8 cellular contexts compared by ENCODE assay signal in genomic region chr4:89110986-89111832, GRCh38. TPM values are rescaled to one million over a fixed set of nuclear protein-coding genes. Genes with fewer than 3 reads are reported as not detected.
A peak's percentile ranks its signal among the peaks of the same experiment; 100 is the strongest.
DNase-seq lines count a peak whose midpoint lies in the region; ATAC-seq and TF ChIP-seq lines count a peak whose summit lies in the region.

TSS of gene TIGD2 (plus strand) at chr4:89111533. CDS start at chr4:89112975, 1,442 bp downstream.

- in situ Hi-C loops in IMR-90 (cut with MboI; ENCODE audit: low sequenced_read_pairs): loop anchor here (10.0 kb wide), 1 partner anchor 586 kb away; the partner anchor contains the start of gene PYURF

- peak within 1 kb of the TSS; percentile 76 for H2BK120ac ChIP-seq in IMR-90 (ENCODE audit: low read depth, low read length)

- no peaks in the 10 kb centered on the region for H3K9me1 ChIP-seq in IMR-90 (ENCODE audit: insufficient read depth, low read length)

- peak within 1 kb of the TSS; percentile 71 for H2AK9ac ChIP-seq in IMR-90 (replicated peaks; ENCODE audit: low read depth, low read length, poor library complexity)

- H3K36me3 ChIP-seq in IMR-90 (ENCODE audit: control insufficient read depth, insufficient read depth, low read length): peaks cover 3% of the 10 kb centered on the region
- H3K36me3 ChIP-seq in OCI-LY3 (replicated peaks; ENCODE audit: low read depth, low read length): peaks cover 43% of the 10 kb centered on the region

- CTCF ChIA-PET in IMR-90 (lab: Yijun Ruan, JAX): no interaction called here

- peak within 1 kb of the TSS; percentile 77 for H3K23ac ChIP-seq in IMR-90 (ENCODE audit: low read depth, low read length)

- H3K79me2 ChIP-seq in OCI-LY3 (ENCODE audit: low read length): peaks cover 11% of the 10 kb centered on the region

- no TSS peak for BruUV-seq in IMR-90 (replicated peaks; lab: Mats Ljungman, UMichigan)

- dilution Hi-C loops in IMR-90 (cut with HindIII; ENCODE audit: low sequenced_read_pairs, unreplicated experiment): no loop called here

- H3K4me1 ChIP-seq in IMR-90 (ENCODE audit: control insufficient read depth, insufficient read depth, low read length) (0 out of 2 replicates have a peak, but pooled peaks cover 2% of the 10 kb centered on the region), OCI-LY3 (ENCODE audit: low read length) (peaks cover 25% of the 10 kb centered on the region)

- H3K9ac ChIP-seq in IMR-90 (ENCODE audit: low read depth, low read length) (peak within 1 kb of the TSS; percentile 83), OCI-LY3 (ENCODE audit: low read length) (peak within 1 kb of the TSS; percentile 88)

- H3K27ac Mint-ChIP-seq in activated T-cell treated with anti-CD3 and anti-CD28 coated beads, Interleukin-2, amount 50 U/mL, for 24 hours: peak within 1 kb of the TSS; percentile 76

- peaks cover 23% of the 10 kb centered on the region for H3K36me3 Mint-ChIP-seq in activated T-cell treated with anti-CD3 and anti-CD28 coated beads, Interleukin-2, amount 50 U/mL, for 24 hours (ENCODE audit: low read depth)

- peaks cover 14 to 27% of the 10 kb centered on the region in 2 experiments for H3K79me1 ChIP-seq in IMR-90 (ENCODE audit: low read depth in 1 of 2, low read length in 2 of 2)

- peak within 1 kb of the TSS; percentile 45 for H4K91ac ChIP-seq in IMR-90 (ENCODE audit: insufficient read depth, low read depth, low read length)

- H3K9me3 ChIP-seq in IMR-90 (ENCODE audit: control insufficient read depth, insufficient read depth, low read length) (peaks cover 2% of the 10 kb centered on the region; the same call in 1 of the 2 replicates), OCI-LY3 (ENCODE audit: insufficient read depth, low read length) (peaks cover 38% of the 10 kb centered on the region)

- peak within 1 kb of the TSS; percentile 66 for H3K4ac ChIP-seq in IMR-90 (ENCODE audit: low read depth, low read length)

- H2BK15ac ChIP-seq in IMR-90 (ENCODE audit: low read depth, low read length): peak within 1 kb of the TSS; percentile 26; the same call in 2 of the 3 replicates

- H3K27ac ChIP-seq in IMR-90 (ENCODE audit: insufficient read depth, low read length) (peak within 1 kb of the TSS; percentile 89), OCI-LY3 (ENCODE audit: low read length) (peak within 1 kb of the TSS; percentile 53)

- H3K9me3 Mint-ChIP-seq in activated T-cell treated with anti-CD3 and anti-CD28 coated beads, Interleukin-2, amount 50 U/mL, for 24 hours: peaks cover 31% of the 10 kb centered on the region

- H3K4me2 ChIP-seq in IMR-90 (ENCODE audit: low read depth, low read length) (peak within 1 kb of the TSS; percentile 98), OCI-LY3 (ENCODE audit: low read length) (peak within 1 kb of the TSS; percentile 97)

- DNase-seq in DMS53 (lab: John Stamatoyannopoulos, UW) (peak; percentile 95), IMR-90 (peak; percentile 81), myocyte (ENCODE audit: low read depth) (peak; percentile 92)
- DNase-seq in activated T-cell treated with anti-CD3 and anti-CD28 coated beads, Interleukin-2, amount 50 U/mL, for 24 hours: peak; percentile 90
- peak; percentile 68 to 81 for DNase-seq in stimulated activated CD8-positive, alpha-beta memory T cell treated with anti-CD3 and anti-CD28 coated beads, Interleukin-7, amount 100 ng/mL, for 48 hours (ENCODE audit: extremely low read depth in 1 of 2, low read depth in 1 of 2)

- H2BK20ac ChIP-seq in IMR-90 (ENCODE audit: low read depth, low read length): peak within 1 kb of the TSS; percentile 59

- H4K20me1 ChIP-seq in IMR-90 (ENCODE audit: insufficient read depth, low read length) (no peaks in the 10 kb centered on the region; the same call in 1 of the 2 replicates), OCI-LY3 (ENCODE audit: insufficient read depth, low read length) (no peaks in the 10 kb centered on the region)

- H3K18ac ChIP-seq in IMR-90 (ENCODE audit: low read depth, low read length): peak within 1 kb of the TSS; percentile 97

- H2AFZ ChIP-seq in IMR-90 (replicated peaks; ENCODE audit: low read length, poor library complexity) (peak within 1 kb of the TSS; percentile 95), OCI-LY3 (ENCODE audit: low read depth, low read length) (peak within 1 kb of the TSS; percentile 95)

- peak within 1 kb of the TSS; percentile 54 for H2AK5ac ChIP-seq in IMR-90 (ENCODE audit: low read depth, low read length)

- H3K56ac ChIP-seq in IMR-90 (ENCODE audit: extremely low read depth, insufficient read depth, low read length): peak within 1 kb of the TSS; percentile 76

- peak within 1 kb of the TSS; percentile 93 for H2BK5ac ChIP-seq in IMR-90 (ENCODE audit: low read depth, low read length, poor library complexity, severe bottlenecking)

- WGBS in IMR-90 (ENCODE audit: extremely low coverage in 2 of 2, insufficient read length in 1 of 2), 2 experiments: 0% methylated on average over 9 of the region's 101 CpGs; no CpG with 5 or more reads in 1 of the 2 experiments

- TF ChIP-seq CTCF in IMR-90 (conservative IDR thresholded peaks at IDR 0.05; ENCODE audit: low read depth, low read length): peak; percentile 69
- TF ChIP-seq CTCF in OCI-LY3 (IDR thresholded peaks at IDR 0.05; ENCODE audit: low read depth, low read length): peak; percentile 48

- TF ChIP-seq POLR2A in IMR-90 (IDR thresholded peaks at IDR 0.05; ENCODE audit: low read depth, low read length): no peak

- peak within 1 kb of the TSS; percentile 24 to 63; a peak in 3 of 4 replicates for H4K8ac ChIP-seq in IMR-90 (ENCODE audit: low read depth in 2 of 2, low read length in 2 of 2)

- TF ChIP-seq RAD21 in IMR-90 (IDR thresholded peaks at IDR 0.05; ENCODE audit: low read length): peak; percentile 51

- H3K14ac ChIP-seq in IMR-90 (replicated peaks; ENCODE audit: low read depth, low read length): peak within 1 kb of the TSS; percentile 66

- ATAC-seq in GM21529 (IDR thresholded peaks at IDR 0.05; ENCODE audit: unreplicated experiment) (peak; percentile 88), IMR-90 (ENCODE audit: low read depth) (peak; percentile 96), esophagus mucosa (peak; percentile 98)

- POLR2A ChIA-PET in IMR-90 (lab: Charles Lee; ENCODE audit: unreplicated experiment): no interaction called here

- peaks cover 28% of the 10 kb centered on the region for H3K4me1 Mint-ChIP-seq in activated T-cell treated with anti-CD3 and anti-CD28 coated beads, Interleukin-2, amount 50 U/mL, for 24 hours (ENCODE audit: low read depth)

- H3K4me3 ChIP-seq in IMR-90 (ENCODE audit: insufficient read depth, low read depth, low read length) (peak within 1 kb of the TSS; percentile 94), OCI-LY3 (ENCODE audit: low read length) (peak within 1 kb of the TSS; percentile 97)

- peaks cover 21% of the 10 kb centered on the region for H3K27me3 Mint-ChIP-seq in activated T-cell treated with anti-CD3 and anti-CD28 coated beads, Interleukin-2, amount 50 U/mL, for 24 hours

- peak within 1 kb of the TSS; percentile 79 for H3K4me3 Mint-ChIP-seq in activated T-cell treated with anti-CD3 and anti-CD28 coated beads, Interleukin-2, amount 50 U/mL, for 24 hours

- H3K27me3 ChIP-seq in IMR-90 (ENCODE audit: control insufficient read depth, insufficient read depth, low read length) (peaks cover 24% of the 10 kb centered on the region), OCI-LY3 (ENCODE audit: low read depth, low read length) (no peaks in the 10 kb centered on the region)

- peak within 1 kb of the TSS; percentile 87 for H4K5ac ChIP-seq in IMR-90 (ENCODE audit: low read depth, low read length)

- intact Hi-C loops in IMR-90 (cut with micrococcal nuclease): loop anchor here (1.0 to 5.0 kb wide), 4 partner anchors 54 to 579 kb away; partner anchors contain the start of gene FAM13A

TF ChIP-seq in IMR-90, 13 proteins besides CTCF, POLR2A, EP300 and RAD21:
- TF ChIP-seq MXI1 (IDR thresholded peaks at IDR 0.05; ENCODE audit: borderline replicate concordance, low read depth, low read length) (peak; percentile 82), ELK1 (IDR thresholded peaks at IDR 0.05; ENCODE audit: borderline replicate concordance, low read depth, low read length) (no peak), FOS (IDR thresholded peaks at IDR 0.05; ENCODE audit: low read depth, low read length) (no peak), USF2 (IDR thresholded peaks at IDR 0.05; ENCODE audit: low read depth, low read length) (peak; percentile 58; the same call in 1 of the 2 replicates), CHD1 (IDR thresholded peaks at IDR 0.05; ENCODE audit: low read depth, low read length) (no peak), SMC3 (IDR thresholded peaks at IDR 0.05; ENCODE audit: low read depth, low read length) (peak; percentile 34; the same call in 1 of the 2 replicates), BHLHE40 (IDR thresholded peaks at IDR 0.05; ENCODE audit: low read depth, low read length) (peak; percentile 92), MAFK (IDR thresholded peaks at IDR 0.05; ENCODE audit: low read depth, low read length) (no peak), MAZ (IDR thresholded peaks at IDR 0.05; ENCODE audit: borderline replicate concordance, low read depth, low read length) (0 out of 2 replicates have a peak, but pooled peaks have one; percentile 61), RFX5 (IDR thresholded peaks at IDR 0.05; ENCODE audit: low read depth, low read length) (no peak)

RNA-seq across cellular contexts. Expression of gene TIGD2, which starts in this region (rescaled TPM):
- total RNA-seq in IMR-90 (2012; rRNA removed): 12.4 and 16.4 TPM in 2 replicates
- 3.9 and 5.6 TPM in 2 replicates for polyA plus RNA-seq in IMR-90 (2012; rRNA removed)
- 1.1 and 1.7 TPM in 2 replicates for polyA plus RNA-seq in IMR-90 (2012; cell fraction: cytosol; rRNA removed)
- 1.4 and 2.4 TPM in 2 replicates for polyA plus RNA-seq in IMR-90 (2012; cell fraction: nucleus; rRNA removed; ENCODE audit: low replicate concordance)
- 3.6 TPM for total RNA-seq in esophagus mucosa
- total RNA-seq in myocyte: 8.8 and 9.2 TPM in 2 replicates
- 2.1 TPM for polyA plus RNA-seq in myocyte (2012)

Comparison
In these comparisons a context has a peak if more than half of its experiments do, and no peak if none do; other contexts are left out.
1. Peak in every context shown above with its lines: DNase-seq, ATAC-seq, H3K4me3 ChIP-seq and H3K27ac ChIP-seq.